ENCODE assay signal across 2 cellular contexts in the genomic region with DNA sequence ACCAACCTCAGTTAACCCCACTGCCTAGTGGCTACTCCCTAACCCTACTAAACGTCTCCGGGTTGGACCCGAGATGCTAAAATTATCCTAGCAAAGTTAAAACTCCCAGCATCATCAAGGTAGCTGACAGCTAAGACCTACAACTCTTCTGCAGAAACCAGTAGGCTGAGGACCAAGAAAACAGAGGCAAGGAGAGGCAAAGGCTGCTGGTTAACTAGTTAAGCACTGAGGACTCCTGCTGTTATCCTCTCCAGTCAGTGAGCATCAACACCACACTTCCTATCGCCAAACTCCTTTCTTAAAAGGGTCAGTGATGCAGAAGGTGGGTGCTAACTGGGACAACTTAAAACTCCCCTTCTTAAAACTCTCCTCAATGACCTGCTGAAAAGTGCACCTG.
TF ChIP-seq lines count a peak whose summit lies in the region.

No MANE protein-coding gene starts in this region.

TF ChIP-seq in A549, 52 proteins besides CTCF, POLR2A, EP300 and RAD21 (continued from another document):
- TF ChIP-seq, protein P1, sequence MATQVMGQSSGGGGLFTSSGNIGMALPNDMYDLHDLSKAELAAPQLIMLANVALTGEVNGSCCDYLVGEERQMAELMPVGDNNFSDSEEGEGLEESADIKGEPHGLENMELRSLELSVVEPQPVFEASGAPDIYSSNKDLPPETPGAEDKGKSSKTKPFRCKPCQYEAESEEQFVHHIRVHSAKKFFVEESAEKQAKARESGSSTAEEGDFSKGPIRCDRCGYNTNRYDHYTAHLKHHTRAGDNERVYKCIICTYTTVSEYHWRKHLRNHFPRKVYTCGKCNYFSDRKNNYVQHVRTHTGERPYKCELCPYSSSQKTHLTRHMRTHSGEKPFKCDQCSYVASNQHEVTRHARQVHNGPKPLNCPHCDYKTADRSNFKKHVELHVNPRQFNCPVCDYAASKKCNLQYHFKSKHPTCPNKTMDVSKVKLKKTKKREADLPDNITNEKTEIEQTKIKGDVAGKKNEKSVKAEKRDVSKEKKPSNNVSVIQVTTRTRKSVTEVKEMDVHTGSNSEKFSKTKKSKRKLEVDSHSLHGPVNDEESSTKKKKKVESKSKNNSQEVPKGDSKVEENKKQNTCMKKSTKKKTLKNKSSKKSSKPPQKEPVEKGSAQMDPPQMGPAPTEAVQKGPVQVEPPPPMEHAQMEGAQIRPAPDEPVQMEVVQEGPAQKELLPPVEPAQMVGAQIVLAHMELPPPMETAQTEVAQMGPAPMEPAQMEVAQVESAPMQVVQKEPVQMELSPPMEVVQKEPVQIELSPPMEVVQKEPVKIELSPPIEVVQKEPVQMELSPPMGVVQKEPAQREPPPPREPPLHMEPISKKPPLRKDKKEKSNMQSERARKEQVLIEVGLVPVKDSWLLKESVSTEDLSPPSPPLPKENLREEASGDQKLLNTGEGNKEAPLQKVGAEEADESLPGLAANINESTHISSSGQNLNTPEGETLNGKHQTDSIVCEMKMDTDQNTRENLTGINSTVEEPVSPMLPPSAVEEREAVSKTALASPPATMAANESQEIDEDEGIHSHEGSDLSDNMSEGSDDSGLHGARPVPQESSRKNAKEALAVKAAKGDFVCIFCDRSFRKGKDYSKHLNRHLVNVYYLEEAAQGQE (IDR thresholded peaks at IDR 0.05), result no peak
- TF ChIP-seq NPAS2 (CRISPR knock-in tag; IDR thresholded peaks at IDR 0.05; ENCODE audit: borderline replicate concordance) (no peak), KDM5A (IDR thresholded peaks at IDR 0.05) (no peak), RCOR1 (IDR thresholded peaks at IDR 0.05; ENCODE audit: low read depth, low read length) (no peak), ZC3H11A (IDR thresholded peaks at IDR 0.05) (no peak), CHD2 (IDR thresholded peaks at IDR 0.05; ENCODE audit: low read length, partially characterized antibody) (no peak), MAZ (IDR thresholded peaks at IDR 0.05; ENCODE audit: borderline replicate concordance, low read depth, low read length) (no peak), MAFK (IDR thresholded peaks at IDR 0.05; ENCODE audit: partially characterized antibody) (no peak), HOXB13 (CRISPR knock-in tag; IDR thresholded peaks at IDR 0.05; ENCODE audit: low read depth) (no peak), ZSCAN20 (CRISPR knock-in tag; IDR thresholded peaks at IDR 0.05) (no peak)
- TF ChIP-seq, protein P2, sequence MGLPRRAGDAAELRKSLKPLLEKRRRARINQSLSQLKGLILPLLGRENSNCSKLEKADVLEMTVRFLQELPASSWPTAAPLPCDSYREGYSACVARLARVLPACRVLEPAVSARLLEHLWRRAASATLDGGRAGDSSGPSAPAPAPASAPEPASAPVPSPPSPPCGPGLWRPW (IDR thresholded peaks at IDR 0.05), result no peak
- TF ChIP-seq, protein P3, sequence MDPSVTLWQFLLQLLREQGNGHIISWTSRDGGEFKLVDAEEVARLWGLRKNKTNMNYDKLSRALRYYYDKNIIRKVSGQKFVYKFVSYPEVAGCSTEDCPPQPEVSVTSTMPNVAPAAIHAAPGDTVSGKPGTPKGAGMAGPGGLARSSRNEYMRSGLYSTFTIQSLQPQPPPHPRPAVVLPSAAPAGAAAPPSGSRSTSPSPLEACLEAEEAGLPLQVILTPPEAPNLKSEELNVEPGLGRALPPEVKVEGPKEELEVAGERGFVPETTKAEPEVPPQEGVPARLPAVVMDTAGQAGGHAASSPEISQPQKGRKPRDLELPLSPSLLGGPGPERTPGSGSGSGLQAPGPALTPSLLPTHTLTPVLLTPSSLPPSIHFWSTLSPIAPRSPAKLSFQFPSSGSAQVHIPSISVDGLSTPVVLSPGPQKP (IDR thresholded peaks at IDR 0.05; ENCODE audit: low read depth, low read length), result no peak
- TF ChIP-seq, protein P4, sequence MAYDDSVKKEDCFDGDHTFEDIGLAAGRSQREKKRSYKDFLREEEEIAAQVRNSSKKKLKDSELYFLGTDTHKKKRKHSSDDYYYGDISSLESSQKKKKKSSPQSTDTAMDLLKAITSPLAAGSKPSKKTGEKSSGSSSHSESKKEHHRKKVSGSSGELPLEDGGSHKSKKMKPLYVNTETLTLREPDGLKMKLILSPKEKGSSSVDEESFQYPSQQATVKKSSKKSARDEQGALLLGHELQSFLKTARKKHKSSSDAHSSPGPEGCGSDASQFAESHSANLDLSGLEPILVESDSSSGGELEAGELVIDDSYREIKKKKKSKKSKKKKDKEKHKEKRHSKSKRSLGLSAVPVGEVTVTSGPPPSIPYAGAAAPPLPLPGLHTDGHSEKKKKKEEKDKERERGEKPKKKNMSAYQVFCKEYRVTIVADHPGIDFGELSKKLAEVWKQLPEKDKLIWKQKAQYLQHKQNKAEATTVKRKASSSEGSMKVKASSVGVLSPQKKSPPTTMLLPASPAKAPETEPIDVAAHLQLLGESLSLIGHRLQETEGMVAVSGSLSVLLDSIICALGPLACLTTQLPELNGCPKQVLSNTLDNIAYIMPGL (CRISPR knock-in tag; IDR thresholded peaks at IDR 0.05; ENCODE audit: borderline replicate concordance), result no peak

TF ChIP-seq in HCT116, 20 proteins besides CTCF, POLR2A, EP300 and RAD21 (continued from another document):
- TF ChIP-seq, protein P5, sequence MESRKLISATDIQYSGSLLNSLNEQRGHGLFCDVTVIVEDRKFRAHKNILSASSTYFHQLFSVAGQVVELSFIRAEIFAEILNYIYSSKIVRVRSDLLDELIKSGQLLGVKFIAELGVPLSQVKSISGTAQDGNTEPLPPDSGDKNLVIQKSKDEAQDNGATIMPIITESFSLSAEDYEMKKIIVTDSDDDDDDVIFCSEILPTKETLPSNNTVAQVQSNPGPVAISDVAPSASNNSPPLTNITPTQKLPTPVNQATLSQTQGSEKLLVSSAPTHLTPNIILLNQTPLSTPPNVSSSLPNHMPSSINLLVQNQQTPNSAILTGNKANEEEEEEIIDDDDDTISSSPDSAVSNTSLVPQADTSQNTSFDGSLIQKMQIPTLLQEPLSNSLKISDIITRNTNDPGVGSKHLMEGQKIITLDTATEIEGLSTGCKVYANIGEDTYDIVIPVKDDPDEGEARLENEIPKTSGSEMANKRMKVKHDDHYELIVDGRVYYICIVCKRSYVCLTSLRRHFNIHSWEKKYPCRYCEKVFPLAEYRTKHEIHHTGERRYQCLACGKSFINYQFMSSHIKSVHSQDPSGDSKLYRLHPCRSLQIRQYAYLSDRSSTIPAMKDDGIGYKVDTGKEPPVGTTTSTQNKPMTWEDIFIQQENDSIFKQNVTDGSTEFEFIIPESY (IDR thresholded peaks at IDR 0.05; ENCODE audit: extremely low read depth, insufficient replicate concordance, low read length), result no peak
- TF ChIP-seq, protein P6, sequence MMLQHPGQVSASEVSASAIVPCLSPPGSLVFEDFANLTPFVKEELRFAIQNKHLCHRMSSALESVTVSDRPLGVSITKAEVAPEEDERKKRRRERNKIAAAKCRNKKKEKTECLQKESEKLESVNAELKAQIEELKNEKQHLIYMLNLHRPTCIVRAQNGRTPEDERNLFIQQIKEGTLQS (IDR thresholded peaks at IDR 0.05), result no peak
- TF ChIP-seq, protein P7, sequence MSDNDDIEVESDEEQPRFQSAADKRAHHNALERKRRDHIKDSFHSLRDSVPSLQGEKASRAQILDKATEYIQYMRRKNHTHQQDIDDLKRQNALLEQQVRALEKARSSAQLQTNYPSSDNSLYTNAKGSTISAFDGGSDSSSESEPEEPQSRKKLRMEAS (IDR thresholded peaks at IDR 0.05), result no peak
